28 cellular contexts compared by ENCODE assay signal in the genomic region with DNA sequence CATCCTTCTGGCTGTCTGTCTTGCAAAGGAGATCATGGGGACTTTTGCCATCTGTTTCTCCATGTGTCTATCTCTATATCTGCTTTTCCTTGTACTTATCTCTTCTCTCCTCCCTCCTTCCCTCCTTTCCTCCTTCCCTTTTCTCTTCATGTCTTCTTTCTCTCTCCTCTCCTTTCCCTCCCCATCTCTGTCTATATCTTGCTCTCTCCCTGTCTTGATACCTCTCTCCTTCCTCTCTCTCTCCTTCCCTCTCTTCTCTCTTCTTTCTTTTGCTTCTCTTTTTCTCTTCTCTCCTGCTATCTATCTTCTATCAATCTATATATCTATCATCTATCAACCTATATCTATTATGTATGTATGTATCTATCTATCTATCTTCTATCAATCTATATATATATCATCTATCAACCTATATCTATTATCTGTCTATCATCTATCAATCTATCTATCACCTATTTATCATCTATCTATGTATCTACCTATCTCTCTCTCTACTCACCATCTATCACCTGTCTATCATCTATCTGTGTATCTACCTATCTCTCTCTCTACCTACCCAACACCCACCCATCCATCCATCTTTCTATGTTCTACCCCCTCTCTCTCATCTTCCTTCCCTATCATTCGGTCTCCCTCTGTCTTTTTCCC.
"Had no signal": no experiment of that assay in that cellular context is flagged by ENCODE, and none has a peak within 500 bp of the region (broad histone marks: within the 10 kb centered on the region; RNA-seq: fewer than 3 reads in every experiment).

No MANE protein-coding gene starts in this region.

- ATAC-seq: natural killer cell; psoas muscle; right cardiac atrium; stimulated activated effector memory CD8-positive, alpha-beta T cell treated with anti-CD3 and anti-CD28 coated beads, Interleukin-12 subunit alpha, Interleukin-12 subunit beta, amount 100 ng/mL, for 72 hours; stimulated activated naive B cell treated with anti-CD40 and anti-IgM and Interleukin-4, amounts not matched to agents 10 μg/mL and 1 μg/mL and 100 μg/mL, for 72 hours; upper lobe of right lung had no signal

- H3K36me3 Mint-ChIP-seq: natural killer cell; neural progenitor cell; stimulated activated effector memory CD8-positive, alpha-beta T cell treated with anti-CD3 and anti-CD28 coated beads, Interleukin-12 subunit alpha, Interleukin-12 subunit beta, amount 100 ng/mL, for 72 hours; stimulated activated naive B cell treated with anti-CD40 and anti-IgM and Interleukin-4, amounts not matched to agents 10 μg/mL and 1 μg/mL and 100 μg/mL, for 72 hours; type B pancreatic cell had no signal

- H3K4me2 ChIP-seq: neural progenitor cell had no signal

- H3K27ac ChIP-seq: neural progenitor cell, ovary, parathyroid adenoma, psoas muscle, right lobe of liver, sigmoid colon, suprapubic skin, testis, tibial artery, transverse colon, upper lobe of right lung, uterus had no signal

- H3K9me3 Mint-ChIP-seq: natural killer cell; stimulated activated effector memory CD8-positive, alpha-beta T cell treated with anti-CD3 and anti-CD28 coated beads, Interleukin-12 subunit alpha, Interleukin-12 subunit beta, amount 100 ng/mL, for 72 hours; stimulated activated naive B cell treated with anti-CD40 and anti-IgM and Interleukin-4, amounts not matched to agents 10 μg/mL and 1 μg/mL and 100 μg/mL, for 72 hours; stimulated activated naive CD8-positive, alpha-beta T cell treated with anti-CD3 and anti-CD28 coated beads, Interleukin-15, Interleukin-2, amounts not matched to agents 100 ng/mL and 50 ng/mL, for 24 hours had no signal

- DNase-seq: natural killer cell; occipital lobe; ovary; psoas muscle; right cardiac atrium; right lobe of liver; sigmoid colon; small intestine; stimulated activated CD4-positive, alpha-beta T cell treated with anti-CD3 and anti-CD28 coated beads, Interleukin-15, amount 100 ng/mL, for 24 hours; stimulated activated CD4-positive, alpha-beta T cell treated with anti-CD3 and anti-CD28 coated beads, Interleukin-2, amount 100 ng/mL, for 24 hours; stimulated activated CD4-positive, alpha-beta T cell treated with anti-CD3 and anti-CD28 coated beads, Interleukin-2, amount 100 ng/mL, for 48 hours; stimulated activated CD4-positive, alpha-beta T cell treated with anti-CD3 and anti-CD28 coated beads, Interleukin-4, amount 100 ng/mL, for 24 hours; stimulated activated naive B cell treated with anti-CD40 and anti-IgM and Interleukin-4, amounts not matched to agents 10 μg/mL and 1 μg/mL and 100 μg/mL, for 72 hours; stimulated activated naive CD4-positive, alpha-beta T cell treated with Interleukin-2 at 50 U/mL for 16 hours; substantia nigra; testis; tibial artery; transverse colon; upper lobe of right lung; uterus had no signal

- H3K36me3 ChIP-seq: neural progenitor cell, ovary, right lobe of liver, sigmoid colon, suprapubic skin, tibial artery, transverse colon, upper lobe of right lung, uterus had no signal

- H3K27me3 ChIP-seq: ovary, right lobe of liver, sigmoid colon, suprapubic skin, testis, tibial artery, transverse colon, upper lobe of right lung, uterus had no signal

- H3K9me3 ChIP-seq: ovary, psoas muscle, right lobe of liver, sigmoid colon, suprapubic skin, testis, tibial artery, transverse colon, upper lobe of right lung, uterus had no signal

- H3K79me2 ChIP-seq: parathyroid adenoma had no signal

- FAIRE-seq: small intestine had no signal

- H2AFZ ChIP-seq: neural progenitor cell, parathyroid adenoma had no signal

- H3K4me3 Mint-ChIP-seq: natural killer cell; nephron; stimulated activated effector memory CD8-positive, alpha-beta T cell treated with anti-CD3 and anti-CD28 coated beads, Interleukin-12 subunit alpha, Interleukin-12 subunit beta, amount 100 ng/mL, for 72 hours; stimulated activated naive B cell treated with anti-CD40 and anti-IgM and Interleukin-4, amounts not matched to agents 10 μg/mL and 1 μg/mL and 100 μg/mL, for 72 hours; stimulated activated naive CD8-positive, alpha-beta T cell treated with anti-CD3 and anti-CD28 coated beads, Interleukin-15, Interleukin-2, amounts not matched to agents 100 ng/mL and 50 ng/mL, for 24 hours; type B pancreatic cell had no signal

- H3K27ac Mint-ChIP-seq: natural killer cell; nephron; progenitor cell of endocrine pancreas; stimulated activated effector memory CD8-positive, alpha-beta T cell treated with anti-CD3 and anti-CD28 coated beads, Interleukin-12 subunit alpha, Interleukin-12 subunit beta, amount 100 ng/mL, for 72 hours; stimulated activated naive B cell treated with anti-CD40 and anti-IgM and Interleukin-4, amounts not matched to agents 10 μg/mL and 1 μg/mL and 100 μg/mL, for 72 hours; stimulated activated naive CD8-positive, alpha-beta T cell treated with anti-CD3 and anti-CD28 coated beads, Interleukin-15, Interleukin-2, amounts not matched to agents 100 ng/mL and 50 ng/mL, for 24 hours; type B pancreatic cell had no signal

- H3K9ac ChIP-seq: neural progenitor cell, parathyroid adenoma had no signal

- H3K4me1 Mint-ChIP-seq: natural killer cell; nephron; neural progenitor cell; stimulated activated effector memory CD8-positive, alpha-beta T cell treated with anti-CD3 and anti-CD28 coated beads, Interleukin-12 subunit alpha, Interleukin-12 subunit beta, amount 100 ng/mL, for 72 hours had no signal

- H3K4me3 ChIP-seq: neural progenitor cell, ovary, psoas muscle, right lobe of liver, sigmoid colon, suprapubic skin, testis, tibial artery, transverse colon, upper lobe of right lung, uterus had no signal

- H3K4me1 ChIP-seq: neural progenitor cell, parathyroid adenoma, psoas muscle, right lobe of liver, sigmoid colon, suprapubic skin, testis, tibial artery, transverse colon, upper lobe of right lung, uterus had no signal
